8 cellular contexts compared by ENCODE assay signal in genomic region chr1:32334864-32335618, GRCh38. TPM values are rescaled to one million over a fixed set of nuclear protein-coding genes. Genes with fewer than 3 reads are reported as not detected.
DNase-seq lines count a peak whose midpoint lies in the region; TF ChIP-seq lines count a peak whose summit lies in the region.

No MANE protein-coding gene starts in this region.

- H3K27ac ChIP-seq in 22Rv1 (peak overlapping the region; percentile 89), ectodermal cell (ENCODE audit: insufficient read depth, low read depth, low read length, poor library complexity, severe bottlenecking) (peak overlapping the region; percentile 93), mesendoderm (ENCODE audit: low read depth, low read length) (peak overlapping the region; percentile 62)

- H3K4me1 ChIP-seq in ectodermal cell (ENCODE audit: control insufficient read depth, insufficient read depth, low read length), result peaks cover 36% of the 10 kb centered on the region
- peaks cover 10% of the 10 kb centered on the region for H3K4me1 ChIP-seq in mesendoderm (ENCODE audit: control insufficient read depth, low read depth, low read length)

- peak overlapping the region; percentile 91 for H4K8ac ChIP-seq in mesendoderm (ENCODE audit: low read depth, low read length)

- H3K27me3 ChIP-seq in ectodermal cell (ENCODE audit: control insufficient read depth, insufficient read depth, low read length, poor library complexity, severe bottlenecking) (no peaks in the 10 kb centered on the region), mesendoderm (ENCODE audit: insufficient read depth, low read length, poor library complexity) (no peaks in the 10 kb centered on the region)

- peak overlapping the region; percentile 48 for H2AK5ac ChIP-seq in mesendoderm (ENCODE audit: low read length)

- peak overlapping the region; percentile 97 for H3K56ac ChIP-seq in mesendoderm (ENCODE audit: low read length)

- H2BK15ac ChIP-seq in mesendoderm (replicated peaks; ENCODE audit: low read depth), result no peak overlapping the region

- no peaks in the 10 kb centered on the region for H3K9me3 ChIP-seq in ectodermal cell (ENCODE audit: control insufficient read depth, low read length)

- peak overlapping the region; percentile 45 for H3K23ac ChIP-seq in mesendoderm (ENCODE audit: low read length)

- H2BK120ac ChIP-seq in mesendoderm (ENCODE audit: low read depth, low read length), result peak overlapping the region; percentile 76

- WGBS in ectodermal cell, 2 experiments, result 0% methylated on average over 56 of the region's 56 CpGs
- WGBS in mesendoderm (ENCODE audit: extremely low coverage, insufficient coverage, low lambda C conversion rate), result no CpG with 5 or more reads among the region's 56 CpGs

- H3K4me3 ChIP-seq in ectodermal cell (ENCODE audit: insufficient read depth, low read depth, low read length) (peak overlapping the region; percentile 70), mesendoderm (ENCODE audit: low read length) (peak overlapping the region; percentile 96)

- no peak overlapping the region for H4K5ac ChIP-seq in mesendoderm (ENCODE audit: low read length)

- peak overlapping the region; percentile 98 for H3K9ac ChIP-seq in mesendoderm (ENCODE audit: low read length)

- TF ChIP-seq CTCF in 22Rv1 (IDR thresholded peaks at IDR 0.05) (peak; percentile 71), GM13976 (IDR thresholded peaks at IDR 0.05; ENCODE audit: borderline replicate concordance, control extremely low read depth, extremely low read depth, insufficient read depth, missing control alignments) (peak; percentile 86)

- H3K4me2 ChIP-seq in mesendoderm (ENCODE audit: low read length), result peak overlapping the region; percentile 72

- H3K36me3 ChIP-seq in ectodermal cell (ENCODE audit: control insufficient read depth, insufficient read depth, low read length), result peaks cover 37% of the 10 kb centered on the region
- peaks cover 9% of the 10 kb centered on the region for H3K36me3 ChIP-seq in mesendoderm (ENCODE audit: control insufficient read depth, insufficient read depth, low read length)

- H3K18ac ChIP-seq in mesendoderm (ENCODE audit: low read length), result peak overlapping the region; percentile 95

- peaks cover 12% of the 10 kb centered on the region for H3K79me1 ChIP-seq in mesendoderm (ENCODE audit: low read length)

- H3K4ac ChIP-seq in mesendoderm (ENCODE audit: low read depth, low read length), result peak overlapping the region; percentile 98

- in situ Hi-C loops in GM13976 (cut with MboI; ENCODE audit: low sequenced_read_pairs, unreplicated experiment), result no loop called here

- no peak overlapping the region for H2BK5ac ChIP-seq in mesendoderm (ENCODE audit: low read length)

- peaks cover 24% of the 10 kb centered on the region for H3K79me2 ChIP-seq in mesendoderm (ENCODE audit: control insufficient read depth, insufficient read depth, low read length)

- DNase-seq in GM13976 (ENCODE audit: low spot score) (peak; percentile 77), M059J (ENCODE audit: low read depth) (peak; percentile 49), mesendoderm (peak; percentile 37), NCI-H524 treated with DMSO at 0.1 percent for 48 hours (lab: John Stamatoyannopoulos, UW) (no peak)
- DNase-seq in activated CD4-positive, alpha-beta T cell treated with anti-CD3 and anti-CD28 coated beads, Interleukin-2, amount 50 U/mL, for 1 hour, result peak; percentile 71
- peak; percentile 36 to 44 for DNase-seq in stimulated activated CD8-positive, alpha-beta memory T cell treated with anti-CD3 and anti-CD28 coated beads, Interleukin-7, amount 100 ng/mL, for 1 hour (ENCODE audit: low read depth in 2 of 2)

RNA-seq across cellular contexts. Expression of gene MARCKSL1, which starts 1.0 kb away (rescaled TPM):
- 73.3 and 110 TPM in 2 replicates for total RNA-seq in M059J (2014; rRNA removed; shearing (Covaris generic))
- polyA plus RNA-seq in ectodermal cell (2013, experiment 1 of 4), result 893 TPM
- polyA plus RNA-seq in ectodermal cell (2013, experiment 2 of 4), result 819 TPM
- polyA plus RNA-seq in ectodermal cell (2013, experiment 3 of 4), result 643 TPM
- 739 TPM for polyA plus RNA-seq in ectodermal cell (2013, experiment 4 of 4)
- 698 TPM for polyA plus RNA-seq in mesendoderm (2013, experiment 1 of 2)
- 700 TPM for polyA plus RNA-seq in mesendoderm (2013, experiment 2 of 2)

RNA-seq across cellular contexts. Expression of gene FAM229A, which starts 27.2 kb away (rescaled TPM):
- total RNA-seq in M059J (2014; rRNA removed; shearing (Covaris generic)), result 0.42 and 1.2 TPM in 2 replicates
- 9.1 TPM for polyA plus RNA-seq in ectodermal cell (2013, experiment 1 of 4)
- polyA plus RNA-seq in ectodermal cell (2013, experiment 2 of 4), result 8.7 TPM
- polyA plus RNA-seq in ectodermal cell (2013, experiment 3 of 4), result 10.7 TPM
- polyA plus RNA-seq in ectodermal cell (2013, experiment 4 of 4), result 10.1 TPM
- 1.8 TPM for polyA plus RNA-seq in mesendoderm (2013, experiment 1 of 2)
- polyA plus RNA-seq in mesendoderm (2013, experiment 2 of 2), result 1.6 TPM

RNA-seq across cellular contexts. Expression of gene TSSK3, which starts 27.3 kb away (rescaled TPM):
- total RNA-seq in M059J (2014; rRNA removed; shearing (Covaris generic)), result 0.07 TPM in 1 of 2 replicates, not detected in the other
- 3.6 TPM for polyA plus RNA-seq in ectodermal cell (2013, experiment 1 of 4)
- 0.94 TPM for polyA plus RNA-seq in ectodermal cell (2013, experiment 2 of 4)
- polyA plus RNA-seq in ectodermal cell (2013, experiment 3 of 4), result 1.2 TPM
- 2.1 TPM for polyA plus RNA-seq in ectodermal cell (2013, experiment 4 of 4)
- polyA plus RNA-seq in mesendoderm (2013, experiment 1 of 2), result 0.42 TPM
- 0.22 TPM for polyA plus RNA-seq in mesendoderm (2013, experiment 2 of 2)

RNA-seq across cellular contexts. Expression of gene HDAC1, which starts 43.2 kb away (rescaled TPM):
- 158 and 171 TPM in 2 replicates for total RNA-seq in M059J (2014; rRNA removed; shearing (Covaris generic))
- 155 TPM for polyA plus RNA-seq in ectodermal cell (2013, experiment 1 of 4)
- 163 TPM for polyA plus RNA-seq in ectodermal cell (2013, experiment 2 of 4)
- polyA plus RNA-seq in ectodermal cell (2013, experiment 3 of 4), result 115 TPM
- polyA plus RNA-seq in ectodermal cell (2013, experiment 4 of 4), result 131 TPM
- polyA plus RNA-seq in mesendoderm (2013, experiment 1 of 2), result 53.0 TPM
- 51.7 TPM for polyA plus RNA-seq in mesendoderm (2013, experiment 2 of 2)

RNA-seq across cellular contexts. Expression of gene BSDC1, which starts 59.2 kb away (rescaled TPM):
- total RNA-seq in M059J (2014; rRNA removed; shearing (Covaris generic)), result 86.0 and 91.7 TPM in 2 replicates
- 52.0 TPM for polyA plus RNA-seq in ectodermal cell (2013, experiment 1 of 4)
- 53.2 TPM for polyA plus RNA-seq in ectodermal cell (2013, experiment 2 of 4)
- 35.4 TPM for polyA plus RNA-seq in ectodermal cell (2013, experiment 3 of 4)
- 42.7 TPM for polyA plus RNA-seq in ectodermal cell (2013, experiment 4 of 4)
- 27.3 TPM for polyA plus RNA-seq in mesendoderm (2013, experiment 1 of 2)
- polyA plus RNA-seq in mesendoderm (2013, experiment 2 of 2), result 27.9 TPM
